In the genomic region with DNA sequence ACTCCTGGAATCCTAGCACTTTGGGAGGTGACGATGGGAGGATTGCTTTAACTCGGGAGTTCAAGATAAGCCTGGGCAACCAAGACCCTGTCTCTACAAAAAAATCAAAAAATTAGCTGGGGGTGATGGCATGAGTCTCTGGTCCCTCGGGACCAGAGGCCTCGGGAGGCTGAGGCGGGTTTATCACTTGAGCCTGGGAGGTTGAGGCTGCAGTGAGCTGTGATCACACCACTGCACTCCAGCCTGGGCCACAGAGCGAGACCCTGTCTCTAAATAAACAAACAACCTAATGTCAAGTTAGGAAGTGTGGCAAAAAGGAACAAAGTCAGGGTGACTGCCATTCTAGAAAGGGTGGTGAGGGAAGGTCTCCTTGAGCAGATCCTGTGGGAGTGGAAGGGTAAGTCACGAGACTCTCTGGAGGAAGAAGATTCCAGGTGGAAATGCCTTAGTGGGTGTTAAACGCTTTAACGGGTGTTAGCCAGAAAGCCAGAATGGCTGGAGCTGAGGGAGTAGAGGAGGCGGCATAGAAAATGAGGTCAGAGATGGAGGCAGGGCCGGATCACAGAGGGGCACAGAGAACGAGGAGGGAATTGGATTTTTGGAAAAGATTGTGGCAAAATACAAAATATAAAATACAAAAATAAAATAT, we compare ENCODE assay signal across 16 cellular contexts.
DNase-seq lines count a peak whose midpoint lies in the region; ATAC-seq and TF ChIP-seq lines count a peak whose summit lies in the region.
"Had no signal": no experiment of that assay in that cellular context is flagged by ENCODE, and none has a peak within 500 bp of the region (broad histone marks: within the 10 kb centered on the region; RNA-seq: fewer than 3 reads in every experiment).

No MANE protein-coding gene starts in this region.

- TF ChIP-seq RAD21 in SK-N-SH (IDR thresholded peaks at IDR 0.05; ENCODE audit: low read length) (no peak), IMR-90 (IDR thresholded peaks at IDR 0.05; ENCODE audit: low read length) (no peak)

- peaks cover 18% of the 10 kb centered on the region for H3K9me3 Mint-ChIP-seq in nephron progenitor cell

- H3K4ac ChIP-seq in IMR-90 (ENCODE audit: low read depth, low read length) (peak overlapping the region; percentile 72), trophoblast cell (ENCODE audit: low read depth, low read length) (no peak overlapping the region)

- no peak overlapping the region for H2AK9ac ChIP-seq in IMR-90 (replicated peaks; ENCODE audit: low read depth, low read length, poor library complexity)

- intact Hi-C loops in IMR-90 (cut with micrococcal nuclease): no loop called here
- intact Hi-C loops in thyroid gland (cut with DNase I): no loop called here

- H2BK120ac ChIP-seq in IMR-90 (ENCODE audit: low read depth, low read length): peak overlapping the region; percentile 83
- H2BK120ac ChIP-seq in trophoblast cell (ENCODE audit: insufficient read depth, low read length, poor library complexity): no peak overlapping the region

- no peak for TF ChIP-seq EP300 in SK-N-SH (IDR thresholded peaks at IDR 0.05; ENCODE audit: borderline replicate concordance in 1 of 2, low read depth in 1 of 2, low read length in 1 of 2)

- peak overlapping the region; percentile 64 for H2BK20ac ChIP-seq in IMR-90 (ENCODE audit: low read depth, low read length)

- H3K14ac ChIP-seq in IMR-90 (replicated peaks; ENCODE audit: low read depth, low read length) (peak overlapping the region; percentile 78), trophoblast cell (ENCODE audit: low read length) (no peak overlapping the region)

- in situ Hi-C loops in IMR-90 (cut with MboI; ENCODE audit: low sequenced_read_pairs): no loop called here

- H3K9me2 ChIP-seq in SK-N-SH: no peaks in the 10 kb centered on the region

- H3K9me3 ChIP-seq in SK-N-SH: no peaks in the 10 kb centered on the region
- H3K9me3 ChIP-seq in IMR-90 (ENCODE audit: control insufficient read depth, insufficient read depth, low read length): no peaks in the 10 kb centered on the region
- no peaks in the 10 kb centered on the region for H3K9me3 ChIP-seq in adipocyte (ENCODE audit: control insufficient read depth, low read length)
- H3K9me3 ChIP-seq in trophoblast cell (ENCODE audit: insufficient read depth, low read depth, low read length): no peaks in the 10 kb centered on the region
- no peaks in the 10 kb centered on the region for H3K9me3 ChIP-seq in thyroid gland
- H3K9me3 ChIP-seq: right atrium auricular region had no signal

- H2AFZ ChIP-seq in SK-N-SH (ENCODE audit: low read depth): no peak overlapping the region
- H2AFZ ChIP-seq in IMR-90 (replicated peaks; ENCODE audit: low read length, poor library complexity): no peak overlapping the region
- no peak overlapping the region for H2AFZ ChIP-seq in trophoblast cell (ENCODE audit: insufficient read depth, low read length, poor library complexity)

- H4K20me1 ChIP-seq in SK-N-SH (ENCODE audit: insufficient read depth) (no peaks in the 10 kb centered on the region), IMR-90 (ENCODE audit: insufficient read depth, low read length) (no peaks in the 10 kb centered on the region)

- TF ChIP-seq CTCF in SK-N-SH (IDR thresholded peaks at IDR 0.05) (no peak), IMR-90 (conservative IDR thresholded peaks at IDR 0.05; ENCODE audit: low read depth, low read length) (no peak), nephron progenitor cell (IDR thresholded peaks at IDR 0.05) (no peak), thyroid gland (IDR thresholded peaks at IDR 0.05) (no peak)

- H3K27me3 ChIP-seq in SK-N-SH (ENCODE audit: insufficient read depth) (no peaks in the 10 kb centered on the region), IMR-90 (ENCODE audit: control insufficient read depth, insufficient read depth, low read length) (no peaks in the 10 kb centered on the region), adipocyte (replicated peaks; ENCODE audit: control insufficient read depth, insufficient read depth, low read length) (no peaks in the 10 kb centered on the region), trophoblast cell (ENCODE audit: insufficient read depth, low read length) (no peaks in the 10 kb centered on the region), thyroid gland (no peaks in the 10 kb centered on the region)
- H3K27me3 ChIP-seq: right atrium auricular region had no signal

- peaks cover 8% of the 10 kb centered on the region for H3K36me3 Mint-ChIP-seq in nephron progenitor cell (ENCODE audit: low read depth)

- H3K27me3 Mint-ChIP-seq in nephron progenitor cell (ENCODE audit: low read depth, poor library complexity): peaks cover 4% of the 10 kb centered on the region

- 84% methylated on average over 11 of the region's 12 CpGs for WGBS in SK-N-SH (ENCODE audit: low lambda C conversion rate)
- whole genome bisulfite sequencing in IMR-90 (ENCODE audit: extremely low coverage in 2 of 2, insufficient read length in 1 of 2), 2 experiments: 84% methylated on average over 3 of the region's 12 CpGs; no CpG with 5 or more reads in 1 of the 2 experiments
- no CpG with 5 or more reads among the region's 12 CpGs for WGBS in trophoblast cell (ENCODE audit: extremely low coverage, insufficient coverage, insufficient read length)
- WGBS in thyroid gland, 2 donors: 87% methylated on average over 12 of the region's 12 CpGs

- H3K18ac ChIP-seq in IMR-90 (ENCODE audit: low read depth, low read length) (peak overlapping the region; percentile 43; the same call in 1 of the 2 replicates), trophoblast cell (ENCODE audit: low read length) (no peak overlapping the region)

- H3K23ac ChIP-seq in IMR-90 (ENCODE audit: low read depth, low read length): no peak overlapping the region
- H3K23ac ChIP-seq in trophoblast cell (ENCODE audit: low read length): no peak overlapping the region

- H3K27ac ChIP-seq in SK-N-SH (ENCODE audit: low read depth in 2 of 2, low read length in 1 of 2) (peak overlapping the region in 1 of 2 experiments; percentile 97; a peak in 2 of 4 replicates), IMR-90 (ENCODE audit: insufficient read depth, low read length) (no peak overlapping the region), trophoblast cell (ENCODE audit: low read depth, low read length) (no peak overlapping the region), thyroid gland (no peak overlapping the region)
- H3K27ac ChIP-seq: 22Rv1, WERI-Rb-1 had no signal

- H3K56ac ChIP-seq in IMR-90 (ENCODE audit: extremely low read depth, insufficient read depth, low read length): no peak overlapping the region

- DNase-seq in SK-N-SH (no peak), IMR-90 (no peak), adipocyte (ENCODE audit: low read depth) (no peak), nephron progenitor cell (no peak), hepatic stellate cell (ENCODE audit: low spot score) (no peak), trophoblast cell (no peak), thyroid gland (no peak)
- DNase-seq: activated effector memory CD4-positive, alpha-beta T cell treated with anti-CD3 and anti-CD28 coated beads, Interleukin-2, amount 50 U/mL, for 16 hours; DMS 273 treated with DMSO at 0.1 percent for 48 hours; NCI-H1417 treated with DMSO at 0.1 percent for 48 hours; NCI-H510A treated with DMSO at 0.1 percent for 48 hours; WERI-Rb-1 had no signal

- H2AK5ac ChIP-seq in IMR-90 (ENCODE audit: low read depth, low read length): peak overlapping the region; percentile 67; the same call in 1 of the 2 replicates
- no peak overlapping the region for H2AK5ac ChIP-seq in trophoblast cell (ENCODE audit: low read length)

- H4K12ac ChIP-seq in trophoblast cell (ENCODE audit: low read depth, low read length): no peak overlapping the region

- H3K79me1 ChIP-seq in IMR-90 (ENCODE audit: low read depth in 1 of 2, low read length in 2 of 2): no peaks in the 10 kb centered on the region
- peaks cover 2% of the 10 kb centered on the region for H3K79me1 ChIP-seq in trophoblast cell (ENCODE audit: low read length)

- H3F3A ChIP-seq in SK-N-SH (replicated peaks; ENCODE audit: insufficient read depth): peaks cover 30% of the 10 kb centered on the region

- peak overlapping the region; percentile 44; the same call in 1 of the 2 replicates for H4K91ac ChIP-seq in IMR-90 (ENCODE audit: insufficient read depth, low read depth, low read length)
- H4K91ac ChIP-seq in trophoblast cell (ENCODE audit: low read depth, low read length): no peak overlapping the region

- peak overlapping the region; percentile 92; the same call in 1 of the 3 replicates for H2BK15ac ChIP-seq in IMR-90 (ENCODE audit: low read depth, low read length)

- BruUV-seq in IMR-90 (replicated peaks; lab: Mats Ljungman, UMichigan): no TSS peak

- TF ChIP-seq POLR2A in IMR-90 (IDR thresholded peaks at IDR 0.05; ENCODE audit: low read depth, low read length) (no peak), thyroid gland (IDR thresholded peaks at IDR 0.05) (no peak)

- H3K36me3 ChIP-seq in SK-N-SH (replicated peaks in 1 of 2; ENCODE audit: control insufficient read depth in 1 of 2, insufficient read depth in 2 of 2, low read length in 1 of 2) (no peaks in the 10 kb centered on the region), IMR-90 (ENCODE audit: control insufficient read depth, insufficient read depth, low read length) (no peaks in the 10 kb centered on the region), adipocyte (ENCODE audit: control insufficient read depth, insufficient read depth, low read length, severe bottlenecking) (no peaks in the 10 kb centered on the region), trophoblast cell (ENCODE audit: control insufficient read depth in 1 of 2, insufficient read depth in 2 of 2, low read length in 2 of 2) (no peaks in the 10 kb centered on the region), thyroid gland (no peaks in the 10 kb centered on the region)
- H3K36me3 ChIP-seq: right atrium auricular region, WERI-Rb-1 had no signal

- H3K9ac ChIP-seq in SK-N-SH (no peak overlapping the region; the same call in 1 of the 2 replicates), IMR-90 (ENCODE audit: low read depth, low read length) (no peak overlapping the region), adipocyte (ENCODE audit: low read length) (peak overlapping the region; percentile 13), trophoblast cell (ENCODE audit: low read length) (no peak overlapping the region)

- H3K4me2 ChIP-seq in SK-N-SH (peak overlapping the region; percentile 68; the same call in 1 of the 2 replicates), IMR-90 (ENCODE audit: low read depth, low read length) (no peak overlapping the region), trophoblast cell (ENCODE audit: low read length) (no peak overlapping the region)

- POLR2A ChIA-PET in SK-N-SH (lab: Yijun Ruan, JAX): no interaction called here
- POLR2A ChIA-PET in IMR-90 (lab: Charles Lee; ENCODE audit: unreplicated experiment): no interaction called here

- H2BK12ac ChIP-seq in trophoblast cell (ENCODE audit: low read length): no peak overlapping the region

- CTCF ChIA-PET in SK-N-SH (lab: Yijun Ruan, JAX): interaction anchor here (1.3 to 2.2 kb wide), 2 partner anchors 54 to 370 kb away, joined by 4 to 8 read pairs; no protein-coding TSS in a partner anchor
- CTCF ChIA-PET in IMR-90 (lab: Yijun Ruan, JAX): interaction anchor here (1.6 kb wide), 1 partner anchor 54 kb away, joined by 5 read pairs; no protein-coding TSS in a partner anchor

- dilution Hi-C loops in IMR-90 (cut with HindIII; ENCODE audit: low sequenced_read_pairs, unreplicated experiment): no loop called here

- peaks cover 12% of the 10 kb centered on the region for H3K9me1 ChIP-seq in IMR-90 (ENCODE audit: insufficient read depth, low read length)

- ATAC-seq in SK-N-SH treated with all-trans-retinoic acid at 6 μM for 48 hours (no peak), IMR-90 (ENCODE audit: low read depth) (no peak)
- ATAC-seq: Right ventricle myocardium inferior had no signal

- H3K4me3 Mint-ChIP-seq in nephron progenitor cell: no peak overlapping the region

- H4K8ac ChIP-seq in IMR-90 (ENCODE audit: low read depth in 2 of 2, low read length in 2 of 2): peak overlapping the region in 1 of 2 experiments; percentile 83; a peak in 2 of 4 replicates
- no peak overlapping the region for H4K8ac ChIP-seq in trophoblast cell (ENCODE audit: low read depth, low read length)

- H3K4me1 ChIP-seq in SK-N-SH (ENCODE audit: control insufficient read depth in 1 of 2, insufficient read depth in 2 of 2, low read depth in 1 of 2, low read length in 1 of 2) (peaks cover 2 to 28% of the 10 kb centered on the region in 2 experiments; a peak in 3 of 4 replicates), IMR-90 (ENCODE audit: control insufficient read depth, insufficient read depth, low read length) (peaks cover 16% of the 10 kb centered on the region), adipocyte (ENCODE audit: control insufficient read depth, insufficient read depth, low read length) (peaks cover 44% of the 10 kb centered on the region), trophoblast cell (ENCODE audit: control insufficient read depth in 1 of 2, insufficient read depth in 2 of 2, low read length in 2 of 2) (peaks cover 10 to 11% of the 10 kb centered on the region in 2 experiments), thyroid gland (peaks cover 0 to 13% of the 10 kb centered on the region in 2 donors)

- peak overlapping the region; percentile 42; the same call in 1 of the 2 replicates for H4K5ac ChIP-seq in IMR-90 (ENCODE audit: low read depth, low read length)

- no peak overlapping the region for H3K4me3 ChIP-seq in SK-N-SH (ENCODE audit: low read depth in 2 of 2, low read length in 1 of 2)
- H3K4me3 ChIP-seq in IMR-90 (ENCODE audit: insufficient read depth, low read depth, low read length): no peak overlapping the region
- H3K4me3 ChIP-seq in adipocyte (ENCODE audit: low read length): peak overlapping the region; percentile 33
- no peak overlapping the region for H3K4me3 ChIP-seq in trophoblast cell (ENCODE audit: low read depth, low read length)
- H3K4me3 ChIP-seq in thyroid gland (replicated peaks in 1 of 3): no peak overlapping the region
- H3K4me3 ChIP-seq: right atrium auricular region had no signal

- H3K4me1 Mint-ChIP-seq in nephron progenitor cell: peaks cover 55% of the 10 kb centered on the region

- no peak overlapping the region for H2BK5ac ChIP-seq in IMR-90 (ENCODE audit: low read depth, low read length, poor library complexity, severe bottlenecking)
- H2BK5ac ChIP-seq in trophoblast cell (ENCODE audit: low read depth, low read length, poor library complexity): no peak overlapping the region

- H3K27ac Mint-ChIP-seq in nephron progenitor cell: peak overlapping the region; percentile 40

- no peaks in the 10 kb centered on the region for H3K79me2 ChIP-seq in SK-N-SH (ENCODE audit: insufficient read depth)
- no peaks in the 10 kb centered on the region for H3K79me2 ChIP-seq in trophoblast cell (ENCODE audit: control insufficient read depth, insufficient read depth, low read length, poor library complexity)
